8 cellular contexts compared by ENCODE assay signal in the genomic region with DNA sequence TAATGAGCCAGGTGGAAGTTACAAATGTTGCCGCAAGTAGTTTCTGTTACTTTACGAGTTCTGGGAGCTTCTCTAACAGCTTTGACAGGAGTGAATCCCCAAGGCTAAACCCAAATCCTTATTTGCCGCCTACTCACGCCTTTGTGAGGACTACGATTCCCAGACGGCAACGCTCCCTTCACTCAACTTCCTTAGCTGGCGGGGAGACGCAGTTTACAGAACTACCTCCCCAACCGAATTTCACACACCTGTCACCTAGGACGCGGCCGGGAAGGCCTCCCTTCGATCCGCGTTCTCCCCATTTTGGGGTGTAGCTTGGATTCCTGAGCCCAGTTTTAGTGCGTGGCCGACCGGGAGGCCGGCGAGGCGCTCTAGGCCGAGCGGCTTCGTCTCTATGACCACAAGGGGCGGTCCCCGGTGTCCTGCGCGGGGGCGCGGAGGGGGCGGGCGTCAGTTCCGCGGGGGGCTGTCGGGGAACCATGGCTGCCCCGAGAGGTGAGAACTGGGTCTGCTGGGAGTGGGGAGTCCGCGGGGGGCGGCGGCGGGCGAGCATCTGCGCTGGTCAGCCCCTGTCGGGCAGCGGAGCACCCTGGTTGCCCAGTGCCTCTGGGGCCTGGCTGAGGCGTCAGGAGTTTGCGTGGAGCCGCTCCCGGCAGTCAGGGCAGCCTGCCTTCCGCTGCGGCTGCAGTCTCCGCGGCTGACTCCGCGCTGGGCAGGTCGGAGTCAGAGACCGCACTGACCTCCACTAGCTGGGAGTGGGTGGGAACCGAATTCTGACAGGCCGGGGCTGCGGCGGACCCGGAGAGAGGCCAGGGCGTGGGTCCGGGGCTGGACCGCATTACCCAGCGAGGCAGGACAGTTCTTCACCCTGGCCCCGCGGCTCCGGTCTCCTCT. TPM values are rescaled to one million over a fixed set of nuclear protein-coding genes. Genes with fewer than 3 reads are reported as not detected.
A peak's percentile ranks its signal among the peaks of the same experiment; 100 is the strongest.
DNase-seq lines count a peak whose midpoint lies in the region; ATAC-seq and TF ChIP-seq lines count a peak whose summit lies in the region.

A gene with protein sequence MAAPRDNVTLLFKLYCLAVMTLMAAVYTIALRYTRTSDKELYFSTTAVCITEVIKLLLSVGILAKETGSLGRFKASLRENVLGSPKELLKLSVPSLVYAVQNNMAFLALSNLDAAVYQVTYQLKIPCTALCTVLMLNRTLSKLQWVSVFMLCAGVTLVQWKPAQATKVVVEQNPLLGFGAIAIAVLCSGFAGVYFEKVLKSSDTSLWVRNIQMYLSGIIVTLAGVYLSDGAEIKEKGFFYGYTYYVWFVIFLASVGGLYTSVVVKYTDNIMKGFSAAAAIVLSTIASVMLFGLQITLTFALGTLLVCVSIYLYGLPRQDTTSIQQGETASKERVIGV (plus strand): TSS at position 450 of the 894 bp plus-strand sequence. CDS start 30 bp downstream, at position 480.

- H3K36me3 ChIP-seq in left ventricle myocardium inferior (no peaks in the 10 kb centered on the region), upper lobe of left lung (peaks cover 0 to 4% (median 2%) of the 10 kb centered on the region in 4 donors)

- H3K27ac ChIP-seq in left ventricle myocardium inferior (replicated peaks) (peak within 1 kb of the TSS; percentile 97), upper lobe of left lung (peak within 1 kb of the TSS; percentile 88 to 97 (median 95))

- DNase-seq in GM13977 (ENCODE audit: low spot score): peak; percentile 90
- peak; percentile 13 for DNase-seq in NCI-H1436 treated with DMSO at 0.1 percent for 48 hours (lab: John Stamatoyannopoulos, UW)
- peak; percentile 60 to 86 (median 72) for DNase-seq in T-helper 1 cell
- DNase-seq in amniotic epithelial cell (ENCODE audit: low read depth): peak; percentile 76
- DNase-seq in left ventricle myocardium inferior: peak; percentile 87
- DNase-seq in posterior vena cava (ENCODE audit: low spot score): peak; percentile 96
- DNase-seq in upper lobe of left lung: peak; percentile 88 to 98

- WGBS in upper lobe of left lung, 2 donors: 1 to 2% methylated on average over 17 to 35 of the region's 70 CpGs

- ATAC-seq in HG02852 (IDR thresholded peaks at IDR 0.05; ENCODE audit: unreplicated experiment) (peak; percentile 95), upper lobe of left lung (ENCODE audit: low FRiP score in 2 of 2) (peak; percentile 99 to 100)

- H3K9me3 ChIP-seq in left ventricle myocardium inferior (replicated peaks) (no peaks in the 10 kb centered on the region), upper lobe of left lung (no peaks in the 10 kb centered on the region)

- in situ Hi-C loops in GM13977 (cut with MboI; ENCODE audit: low pct_unique_long_range_greater_than_20kb, low sequenced_read_pairs, unreplicated experiment): no loop called here

- peak in 2 of 4 donors; percentile 53 to 88 for TF ChIP-seq POLR2A in upper lobe of left lung (IDR thresholded peaks at IDR 0.05)

- TF ChIP-seq CTCF in GM13977 (IDR thresholded peaks at IDR 0.05; ENCODE audit: extremely low read depth, insufficient read depth, missing control alignments) (no peak), left ventricle myocardium inferior (IDR thresholded peaks at IDR 0.05; ENCODE audit: borderline replicate concordance) (peak; percentile 54), upper lobe of left lung (IDR thresholded peaks at IDR 0.05) (peak; percentile 26 to 64 (median 40))

- intact Hi-C loops in left ventricle myocardium inferior (cut with micrococcal nuclease) (loop anchor here (10.0 kb wide), 1 partner anchor 252 kb away; no protein-coding TSS in a partner anchor), posterior vena cava (cut with DNase I) (no loop called here)

- peak within 1 kb of the TSS; percentile 93 for H3K4me3 ChIP-seq in left ventricle myocardium inferior
- peak within 1 kb of the TSS; percentile 86 to 97 (median 96) for H3K4me3 ChIP-seq in upper lobe of left lung

- H3K4me1 ChIP-seq in left ventricle myocardium inferior (peaks cover 29% of the 10 kb centered on the region), upper lobe of left lung (peaks cover 6 to 27% (median 16%) of the 10 kb centered on the region in 4 donors)

- TF ChIP-seq EP300 in upper lobe of left lung (IDR thresholded peaks at IDR 0.05): no peak

- H3K27me3 ChIP-seq in left ventricle myocardium inferior (ENCODE audit: low read depth) (no peaks in the 10 kb centered on the region), upper lobe of left lung (no peaks in the 10 kb centered on the region)

RNA-seq across cellular contexts. Expression of the gene that starts here (rescaled TPM):
- 11.6 TPM for total RNA-seq in left ventricle myocardium inferior
- total RNA-seq in posterior vena cava: 10 to 100 TPM; 19.4 to 25.9 TPM
- 10 to 100 TPM; 14.7 to 39.1 (median 29.9) TPM for total RNA-seq in upper lobe of left lung

Comparison
In these comparisons a context has a peak if more than half of its experiments do, and no peak if none do; other contexts are left out.
1. Peak in every context shown above with its lines: DNase-seq, ATAC-seq, H3K4me3 ChIP-seq and H3K27ac ChIP-seq.
2. DNase-seq: peak in every context shown above with its lines; median percentile 96 in posterior vena cava; 93 in upper lobe of left lung; 90 in GM13977; 87 in left ventricle myocardium inferior; 76 in amniotic epithelial cell; 72 in T-helper 1 cell; 13 in NCI-H1436 treated with DMSO at 0.1 percent for 48 hours.